18 cellular contexts compared by ENCODE assay signal in genomic region chr3:169701457-169701856, GRCh38. TPM values are rescaled to one million over a fixed set of nuclear protein-coding genes. Genes with fewer than 3 reads are reported as not detected.
DNase-seq lines count a peak whose midpoint lies in the region; ATAC-seq and TF ChIP-seq lines count a peak whose summit lies in the region.
"Had no signal": no experiment of that assay in that cellular context is flagged by ENCODE, and none has a peak within 500 bp of the region (broad histone marks: within the 10 kb centered on the region; RNA-seq: fewer than 3 reads in every experiment).

No MANE protein-coding gene starts in this region.

- no peak for TF ChIP-seq CTCF in heart left ventricle (IDR thresholded peaks at IDR 0.05)
- no peak for TF ChIP-seq CTCF in fibroblast of the aortic adventitia (IDR thresholded peaks at IDR 0.05; ENCODE audit: insufficient read depth, low read length)

- H3K4me3 ChIP-seq in heart left ventricle (no peak overlapping the region), adipocyte (ENCODE audit: low read length) (no peak overlapping the region), fibroblast of the aortic adventitia (ENCODE audit: low read depth, low read length) (no peak overlapping the region)
- H3K4me3 ChIP-seq: GM12878, HAP-1 had no signal

- H3K4me1 ChIP-seq in heart left ventricle = peaks cover 2 to 29% (median 19%) of the 10 kb centered on the region in 12 donors
- peaks cover 48% of the 10 kb centered on the region for H3K4me1 ChIP-seq in adipocyte (ENCODE audit: control insufficient read depth, insufficient read depth, low read length)
- H3K4me1 ChIP-seq: BE2C, HAP-1 had no signal

- H3K27me3 ChIP-seq in heart left ventricle (peaks cover 0 to 3% (median 0%) of the 10 kb centered on the region in 9 donors), adipocyte (replicated peaks; ENCODE audit: control insufficient read depth, insufficient read depth, low read length) (peaks cover 3% of the 10 kb centered on the region)

- DNase-seq in left ventricle myocardium superior = peak; percentile 30
- no peak for DNase-seq in heart left ventricle
- peak; percentile 25 for DNase-seq in adipocyte (ENCODE audit: low read depth)
- DNase-seq in fibroblast of the aortic adventitia (ENCODE audit: low read depth) = peak; percentile 69
- no peak for DNase-seq in ACHN
- DNase-seq: BE2C; C1 segment of cervical spinal cord; CD4-positive, CD25-positive, alpha-beta regulatory T cell; CD8-positive, alpha-beta memory T cell; COR-L47; DMS 273 treated with DMSO at 0.1 percent for 48 hours; DMS53; DND-41; EL had no signal

- H3K9me3 ChIP-seq in heart left ventricle (no peaks in the 10 kb centered on the region), adipocyte (ENCODE audit: control insufficient read depth, low read length) (peaks cover 3% of the 10 kb centered on the region)
- H3K9me3 ChIP-seq: BE2C, HAP-1 had no signal

- ATAC-seq in left ventricle myocardium superior = no peak
- ATAC-seq in heart left ventricle = no peak
- ATAC-seq in GM18520 (IDR thresholded peaks at IDR 0.05; ENCODE audit: unreplicated experiment) = no peak
- ATAC-seq: GM12878, HepG2 had no signal

- no peak for TF ChIP-seq POLR2A in heart left ventricle (IDR thresholded peaks at IDR 0.05)

- no peak overlapping the region for H3K9ac ChIP-seq in adipocyte (ENCODE audit: low read length)

- H3K27ac ChIP-seq in heart left ventricle = no peak overlapping the region

- WGBS in heart left ventricle, 4 donors = 68 to 81% (median 69%) methylated on average over 4 of the region's 4 CpGs

- no peaks in the 10 kb centered on the region for H3K36me3 ChIP-seq in heart left ventricle
- H3K36me3 ChIP-seq in adipocyte (ENCODE audit: control insufficient read depth, insufficient read depth, low read length, severe bottlenecking) = no peaks in the 10 kb centered on the region
- H3K36me3 ChIP-seq: BE2C, HAP-1 had no signal

- in situ Hi-C loops in ACHN (cut with HindIII; ENCODE audit: low pct_ligation_motif_present, low pct_unique_long_range_greater_than_20kb, low sequenced_read_pairs) = no loop called here

- intact Hi-C loops in left ventricle myocardium superior (cut with micrococcal nuclease) = no loop called here
- intact Hi-C loops in heart left ventricle (cut with DNase I) = no loop called here

RNA-seq across cellular contexts. Expression of gene MECOM, which starts 37.9 kb away (rescaled TPM):
- total RNA-seq in left ventricle myocardium superior (16.3 TPM), heart left ventricle (10 to 100 TPM; 11.2 to 22.4 (median 17.1) TPM), fibroblast of the aortic adventitia (ENCODE audit: low replicate concordance) (10.1 and 44.3 TPM in 2 replicates)
- polyA plus RNA-seq in heart left ventricle = 1 to 10 TPM; 5.8 to 9.2 TPM
- total RNA-seq: CD4-positive, CD25-positive, alpha-beta regulatory T cell; CD8-positive, alpha-beta memory T cell had no signal
- polyA plus RNA-seq: CD8-positive, alpha-beta memory T cell; GM12878 had no signal

Comparison
In these comparisons a context has a peak if more than half of its experiments do, and no peak if none do; other contexts are left out.
1. DNase-seq: peak in left ventricle myocardium superior (single experiment), adipocyte (single experiment) and fibroblast of the aortic adventitia (single experiment); none in heart left ventricle (0 of 5) and ACHN (single experiment).